ENCODE assay signal across 8 cellular contexts in genomic region chr6:31079656-31080261, GRCh38. TPM values are rescaled to one million over a fixed set of nuclear protein-coding genes. Genes with fewer than 3 reads are reported as not detected.
DNase-seq lines count a peak whose midpoint lies in the region; ATAC-seq lines count a peak whose summit lies in the region.

No MANE protein-coding gene starts in this region.

- H3K9ac ChIP-seq in duodenal mucosa (ENCODE audit: low read depth in 1 of 2, low read length in 2 of 2): peak overlapping the region; percentile 21 to 29

- peaks cover 0 to 3% of the 10 kb centered on the region in 2 donors for H3K4me1 ChIP-seq in duodenal mucosa (ENCODE audit: control insufficient read depth in 1 of 2, insufficient read depth in 2 of 2, low read length in 2 of 2)

- no peaks in the 10 kb centered on the region for H3K9me3 ChIP-seq in duodenal mucosa (ENCODE audit: control insufficient read depth in 1 of 2, low read length in 2 of 2)

- H3K27ac Mint-ChIP-seq in activated CD4-positive, alpha-beta memory T cell treated with anti-CD3 and anti-CD28 coated beads for 36 hours: no peak overlapping the region

- intact Hi-C loops in activated CD4-positive, alpha-beta memory T cell treated with anti-CD3 and anti-CD28 coated beads for 36 hours (cut with micrococcal nuclease): loop anchor here (1.0 to 10.0 kb wide), 4 partner anchors 164 to 595 kb away; partner anchors contain the start of genes HLA-E and TUBB

- peak overlapping the region in 1 of 2 donors; percentile 18 for H3K4me3 ChIP-seq in duodenal mucosa (ENCODE audit: low read depth in 1 of 2, low read length in 2 of 2)

- H3K36me3 ChIP-seq in duodenal mucosa (ENCODE audit: control insufficient read depth in 1 of 2, insufficient read depth in 2 of 2, low read length in 2 of 2): no peaks in the 10 kb centered on the region

- H3K27ac ChIP-seq in duodenal mucosa (ENCODE audit: low read depth, low read length): no peak overlapping the region

- peaks cover 2% of the 10 kb centered on the region for H3K27me3 Mint-ChIP-seq in activated CD4-positive, alpha-beta memory T cell treated with anti-CD3 and anti-CD28 coated beads for 36 hours

- no peak for ATAC-seq in HG03175 (IDR thresholded peaks at IDR 0.05; ENCODE audit: unreplicated experiment)

- CTCF ChIA-PET in activated CD4-positive, alpha-beta memory T cell treated with anti-CD3 and anti-CD28 coated beads for 36 hours (lab: Charles Lee): interaction anchor here (0.6 to 3.8 kb wide), 61 partner anchors 8 to 598 kb away, joined by 3 to 82 read pairs (median 4); partner anchors contain the start of genes ATAT1, GTF2H4, IER3 and MDC1

- DNase-seq in ACHN (peak; percentile 69), H4 (ENCODE audit: low spot score) (peak; percentile 58), NCI-H774 (lab: John Stamatoyannopoulos, UW) (peak; percentile 52), medulla oblongata (ENCODE audit: extremely low spot score) (peak; percentile 90)
- peak; percentile 77 for DNase-seq in activated CD4-positive, alpha-beta memory T cell treated with anti-CD3 and anti-CD28 coated beads for 36 hours
- peak; percentile 53 for DNase-seq in stimulated activated CD8-positive, alpha-beta memory T cell treated with anti-CD3 and anti-CD28 coated beads, Interleukin-15, amount 100 ng/mL, for 1 hour (ENCODE audit: low read depth)

- in situ Hi-C loops in ACHN (cut with HindIII; ENCODE audit: low pct_ligation_motif_present, low pct_unique_long_range_greater_than_20kb, low sequenced_read_pairs): no loop called here

- H3K9me3 Mint-ChIP-seq in activated CD4-positive, alpha-beta memory T cell treated with anti-CD3 and anti-CD28 coated beads for 36 hours: no peaks in the 10 kb centered on the region

- no peaks in the 10 kb centered on the region for H3K27me3 ChIP-seq in duodenal mucosa (ENCODE audit: control insufficient read depth in 1 of 2, insufficient read depth in 2 of 2, low read length in 2 of 2)

- POLR2A ChIA-PET in activated CD4-positive, alpha-beta memory T cell treated with anti-CD3 and anti-CD28 coated beads for 36 hours (lab: Charles Lee): interaction anchor here (1.3 kb wide), 1 partner anchor 165 kb away, joined by 7 read pairs; the partner anchor contains the start of gene VARS2

- H3K36me3 Mint-ChIP-seq in activated CD4-positive, alpha-beta memory T cell treated with anti-CD3 and anti-CD28 coated beads for 36 hours: no peaks in the 10 kb centered on the region

- peak overlapping the region; percentile 43 for H3K4me3 Mint-ChIP-seq in activated CD4-positive, alpha-beta memory T cell treated with anti-CD3 and anti-CD28 coated beads for 36 hours

- H3K4me1 Mint-ChIP-seq in activated CD4-positive, alpha-beta memory T cell treated with anti-CD3 and anti-CD28 coated beads for 36 hours (ENCODE audit: low read depth): peaks cover 9% of the 10 kb centered on the region

RNA-seq across cellular contexts. Expression of gene C6orf15, which starts 32.6 kb away (rescaled TPM):
- not detected in 2 replicates for total RNA-seq in H4 (2014; rRNA removed; shearing (Covaris generic))
- not detected for total RNA-seq in activated CD4-positive, alpha-beta memory T cell treated with anti-CD3 and anti-CD28 coated beads for 36 hours

RNA-seq across cellular contexts. Expression of gene PSORS1C1, which starts 34.8 kb away (rescaled TPM):
- 0.06 and 0.35 TPM in 2 replicates for total RNA-seq in H4 (2014; rRNA removed; shearing (Covaris generic))
- total RNA-seq in activated CD4-positive, alpha-beta memory T cell treated with anti-CD3 and anti-CD28 coated beads for 36 hours: not detected

RNA-seq across cellular contexts. Expression of gene CDSN, which starts 40.5 kb away (rescaled TPM):
- total RNA-seq in H4 (2014; rRNA removed; shearing (Covaris generic)): not detected in 2 replicates
- total RNA-seq in activated CD4-positive, alpha-beta memory T cell treated with anti-CD3 and anti-CD28 coated beads for 36 hours: not detected

RNA-seq across cellular contexts. Expression of gene PSORS1C2, which starts 59.1 kb away (rescaled TPM):
- not detected in 2 replicates for total RNA-seq in H4 (2014; rRNA removed; shearing (Covaris generic))
- not detected for total RNA-seq in activated CD4-positive, alpha-beta memory T cell treated with anti-CD3 and anti-CD28 coated beads for 36 hours
